Comparison of ENCODE assay signal across 27 cellular contexts in the genomic region with DNA sequence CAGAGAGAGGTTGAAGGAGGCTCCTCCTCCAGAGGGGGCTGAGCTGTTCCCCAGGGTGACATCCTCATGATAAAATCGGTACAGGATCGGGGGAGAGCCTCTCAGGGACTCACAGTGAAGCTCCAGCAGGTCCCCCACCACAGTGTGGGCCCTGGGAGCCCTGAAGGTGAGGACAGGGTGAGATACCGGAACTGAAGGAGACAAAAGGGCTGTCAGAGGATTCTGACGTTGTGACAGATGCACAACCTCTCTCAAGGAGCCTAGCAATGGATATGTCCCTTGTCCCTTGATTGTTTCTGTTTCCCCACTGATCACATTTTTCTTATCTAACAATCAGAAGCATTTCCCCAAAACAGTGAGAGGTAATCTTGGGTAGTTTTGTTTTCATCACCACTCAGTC. TPM values are rescaled to one million over a fixed set of nuclear protein-coding genes. Genes with fewer than 3 reads are reported as not detected.
"Had no signal": no experiment of that assay in that cellular context is flagged by ENCODE, and none has a peak within 500 bp of the region (broad histone marks: within the 10 kb centered on the region; RNA-seq: fewer than 3 reads in every experiment).

No MANE protein-coding gene starts in this region.

- H3K4me1 ChIP-seq: heart left ventricle, sigmoid colon, tibial artery had no signal

- DNase-seq: activated CD4-positive, alpha-beta T cell treated with anti-CD3 and anti-CD28 coated beads for 4 hours; activated CD4-positive, alpha-beta T cell treated with anti-CD3 and anti-CD28 coated beads, Interleukin-2, amount 50 U/mL, for 48 hours; activated CD8-positive, alpha-beta memory T cell treated with anti-CD3 and anti-CD28 coated beads, Interleukin-2, amount 10 ng/mL, durations not matched to agents 7 days and 5 days; activated naive CD4-positive, alpha-beta T cell treated with Interleukin-2 at 50 U/mL for 16 hours; activated naive CD8-positive, alpha-beta T cell treated with anti-CD3 and anti-CD28 coated beads, Interleukin-2, amount 10 ng/mL, durations not matched to agents 7 days and 5 days; amniotic stem cell; cerebellar nuclear complex; cortex of kidney; heart left ventricle; islet precursor cell; left cardiac atrium; naive thymus-derived CD4-positive, alpha-beta T cell; sigmoid colon; stimulated activated CD4-positive, alpha-beta T cell treated with anti-CD3 and anti-CD28 coated beads, Interleukin-2, amount 100 ng/mL, for 48 hours; stimulated activated CD8-positive, alpha-beta memory T cell treated with anti-CD3 and anti-CD28 coated beads, Interleukin-4, amount 100 ng/mL, for 48 hours; stimulated activated naive CD8-positive, alpha-beta T cell treated with anti-CD3 and anti-CD28 coated beads, Interleukin-15, Interleukin-2, amounts not matched to agents 100 U/mL and 50 U/mL, for 24 hours; substantia nigra; tibial artery had no signal

- ATAC-seq: activated CD8-positive, alpha-beta memory T cell treated with anti-CD3 and anti-CD28 coated beads, Interleukin-2, amount 10 ng/mL, durations not matched to agents 7 days and 5 days; heart left ventricle; left cardiac atrium; naive thymus-derived CD4-positive, alpha-beta T cell; stimulated activated naive CD8-positive, alpha-beta T cell treated with anti-CD3 and anti-CD28 coated beads, Interleukin-15, Interleukin-2, amounts not matched to agents 100 U/mL and 50 U/mL, for 24 hours had no signal

- H3K9me3 ChIP-seq: heart left ventricle, sigmoid colon, tibial artery had no signal

- H3K36me3 ChIP-seq: heart left ventricle, sigmoid colon, tibial artery had no signal

- H3K27ac Mint-ChIP-seq: activated CD8-positive, alpha-beta memory T cell treated with anti-CD3 and anti-CD28 coated beads, Interleukin-2, amount 10 ng/mL, durations not matched to agents 7 days and 5 days; activated naive CD8-positive, alpha-beta T cell treated with anti-CD3 and anti-CD28 coated beads, Interleukin-2, amount 10 ng/mL, durations not matched to agents 7 days and 5 days; naive thymus-derived CD4-positive, alpha-beta T cell had no signal

- H3K27ac ChIP-seq: heart left ventricle, sigmoid colon, SK-N-MC, tibial artery, VCaP had no signal

- H3K36me3 Mint-ChIP-seq: activated CD8-positive, alpha-beta memory T cell treated with anti-CD3 and anti-CD28 coated beads, Interleukin-2, amount 10 ng/mL, durations not matched to agents 7 days and 5 days; activated naive CD8-positive, alpha-beta T cell treated with anti-CD3 and anti-CD28 coated beads, Interleukin-2, amount 10 ng/mL, durations not matched to agents 7 days and 5 days; naive thymus-derived CD4-positive, alpha-beta T cell had no signal

- H3K4me3 ChIP-seq: heart left ventricle, sigmoid colon, SK-N-MC, smooth muscle cell, tibial artery had no signal

- H3K4me3 Mint-ChIP-seq: activated CD8-positive, alpha-beta memory T cell treated with anti-CD3 and anti-CD28 coated beads, Interleukin-2, amount 10 ng/mL, durations not matched to agents 7 days and 5 days; activated naive CD8-positive, alpha-beta T cell treated with anti-CD3 and anti-CD28 coated beads, Interleukin-2, amount 10 ng/mL, durations not matched to agents 7 days and 5 days; naive thymus-derived CD4-positive, alpha-beta T cell had no signal

- H3K9me3 Mint-ChIP-seq: activated naive CD8-positive, alpha-beta T cell treated with anti-CD3 and anti-CD28 coated beads, Interleukin-2, amount 10 ng/mL, durations not matched to agents 7 days and 5 days; naive thymus-derived CD4-positive, alpha-beta T cell had no signal

- H3K27me3 ChIP-seq: sigmoid colon, tibial artery had no signal

RNA-seq across cellular contexts. Expression of a gene that starts 5.2 kb away (rescaled TPM):
- total RNA-seq: bronchial epithelial cell, epithelial cell of proximal tubule, fibroblast of villous mesenchyme, osteoblast, renal cortical epithelial cell, sigmoid colon, smooth muscle cell, ureter had no signal
- polyA plus RNA-seq: smooth muscle cell had no signal
